11 cellular contexts compared by ENCODE assay signal in the genomic region with DNA sequence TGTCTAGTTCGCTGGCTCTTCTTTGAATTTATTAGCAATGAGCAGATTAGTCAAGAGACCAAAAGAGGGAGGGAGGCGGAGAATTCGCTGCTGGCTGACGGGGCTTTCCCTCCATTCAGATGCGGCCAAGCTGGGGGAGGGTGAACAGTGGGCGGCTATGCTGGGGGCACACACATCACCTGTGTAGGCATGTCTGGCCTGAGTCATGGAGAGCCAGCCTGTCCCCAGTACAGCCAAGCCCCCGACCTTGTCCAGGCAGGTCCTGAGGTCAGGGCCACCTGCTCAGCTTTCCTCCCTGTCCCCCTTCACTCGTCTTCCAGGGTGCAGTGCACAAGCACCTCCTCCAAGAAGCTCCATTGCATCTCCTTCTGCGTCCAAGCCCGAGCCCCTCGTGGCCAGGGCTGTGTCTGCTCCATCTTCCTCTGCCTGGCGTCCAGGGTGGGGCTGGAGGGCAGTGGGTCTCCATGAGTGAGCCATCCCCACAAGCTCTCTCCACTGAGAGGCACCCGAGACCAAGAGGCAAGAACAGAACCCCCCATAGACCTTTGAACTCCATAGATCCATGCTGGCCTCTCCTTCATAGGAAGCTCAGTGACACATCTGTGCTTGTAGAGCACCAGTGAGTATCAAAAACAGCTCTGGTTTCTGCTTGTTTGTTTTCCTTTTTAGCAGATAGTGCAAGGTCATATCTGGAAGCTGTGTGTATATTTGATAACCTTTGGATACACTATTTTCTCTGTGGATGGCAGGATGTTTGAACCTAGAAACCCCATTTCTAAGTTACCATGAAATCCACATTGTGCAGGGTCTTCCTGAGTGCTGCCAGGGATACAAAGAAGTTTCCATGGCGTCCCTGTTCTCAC. TPM values are rescaled to one million over a fixed set of nuclear protein-coding genes. Genes with fewer than 3 reads are reported as not detected.
A peak's percentile ranks its signal among the peaks of the same experiment; 100 is the strongest.
DNase-seq lines count a peak whose midpoint lies in the region; ATAC-seq, FAIRE-seq and TF ChIP-seq lines count a peak whose summit lies in the region.
"Had no signal": no experiment of that assay in that cellular context is flagged by ENCODE, and none has a peak within 500 bp of the region (broad histone marks: within the 10 kb centered on the region; RNA-seq: fewer than 3 reads in every experiment).

No MANE protein-coding gene starts in this region.

- intact Hi-C loops in lower lobe of right lung (cut with DNase I): no loop called here
- intact Hi-C loops in tibial artery (cut with DNase I; ENCODE audit: low total_unique reads): loop anchor here (5.0 kb wide), 1 partner anchor 1008 kb away; no protein-coding TSS in a partner anchor

- ATAC-seq in lower lobe of right lung (no peak), GM21515 (IDR thresholded peaks at IDR 0.05; ENCODE audit: unreplicated experiment) (no peak)
- ATAC-seq: stimulated activated naive CD8-positive, alpha-beta T cell treated with anti-CD3 and anti-CD28 coated beads, Interleukin-15, amount 100 ng/mL, for 72 hours had no signal

- no peak for FAIRE-seq in bronchial epithelial cell (lab: Jason Lieb, UNC)
- FAIRE-seq: H54 had no signal

- no peak overlapping the region for H3K4me3 ChIP-seq in KMS-11 (IDR thresholded peaks at IDR 0.05; ENCODE audit: insufficient read depth, low read depth, low read length)
- no peak overlapping the region for H3K4me3 ChIP-seq in bronchial epithelial cell (ENCODE audit: low read depth, low read length)
- no peak overlapping the region for H3K4me3 ChIP-seq in lower lobe of right lung
- H3K4me3 ChIP-seq in tibial artery: no peak overlapping the region

- peaks cover 54% of the 10 kb centered on the region for H3K4me1 ChIP-seq in KMS-11 (ENCODE audit: low read depth, poor library complexity, severe bottlenecking)
- H3K4me1 ChIP-seq in lower lobe of right lung: peaks cover 96% of the 10 kb centered on the region
- H3K4me1 ChIP-seq in tibial artery: peaks cover 11 to 87% (median 75%) of the 10 kb centered on the region in 4 donors

- TF ChIP-seq CTCF in KMS-11 (conservative IDR thresholded peaks at IDR 0.05; ENCODE audit: low read depth, low read length) (no peak), bronchial epithelial cell (IDR thresholded peaks at IDR 0.05; ENCODE audit: insufficient read depth, low read length, severe bottlenecking) (no peak), lower lobe of right lung (IDR thresholded peaks at IDR 0.05) (no peak), tibial artery (IDR thresholded peaks at IDR 0.05) (no peak)

- H3K27me3 ChIP-seq in KMS-11 (ENCODE audit: insufficient read depth, low read depth) (no peaks in the 10 kb centered on the region), bronchial epithelial cell (ENCODE audit: control insufficient read depth, insufficient read depth, low read length) (no peaks in the 10 kb centered on the region), lower lobe of right lung (ENCODE audit: low read depth) (no peaks in the 10 kb centered on the region), tibial artery (no peaks in the 10 kb centered on the region)

- H3K79me2 ChIP-seq in KMS-11 (ENCODE audit: insufficient read depth, low read depth): peaks cover 41% of the 10 kb centered on the region

- H4K20me1 ChIP-seq in KMS-11 (ENCODE audit: insufficient read depth): no peaks in the 10 kb centered on the region

- H3K27ac ChIP-seq in KMS-11: peak overlapping the region; percentile 39
- H3K27ac ChIP-seq in lower lobe of right lung: peak overlapping the region; percentile 70
- peak overlapping the region; percentile 90 to 96 for H3K27ac ChIP-seq in tibial artery

- H3K9me3 ChIP-seq in lower lobe of right lung: no peaks in the 10 kb centered on the region
- no peaks in the 10 kb centered on the region for H3K9me3 ChIP-seq in tibial artery

- H2AFZ ChIP-seq in KMS-11 (ENCODE audit: low read depth): no peak overlapping the region

- H3K9ac ChIP-seq in KMS-11: no peak overlapping the region

- peak overlapping the region; percentile 24; the same call in 1 of the 2 replicates for H3K4me2 ChIP-seq in KMS-11

- DNase-seq in bronchial epithelial cell (ENCODE audit: low read depth) (peak; percentile 80), lower lobe of right lung (no peak), tibial artery (peak; percentile 22 to 67), T-helper 9 cell (no peak), hepatic stellate cell (ENCODE audit: low spot score) (no peak), activated gamma-delta T cell (lab: John Stamatoyannopoulos, UW) (no peak)
- DNase-seq: SHP77; stimulated activated naive CD8-positive, alpha-beta T cell treated with anti-CD3 and anti-CD28 coated beads, Interleukin-15, amount 100 ng/mL, for 72 hours had no signal

- peaks cover 3% of the 10 kb centered on the region; the same call in 1 of the 2 replicates for H3K36me3 ChIP-seq in KMS-11 (ENCODE audit: insufficient read depth)
- H3K36me3 ChIP-seq in bronchial epithelial cell (ENCODE audit: control insufficient read depth, insufficient read depth, low read length): no peaks in the 10 kb centered on the region
- H3K36me3 ChIP-seq in lower lobe of right lung: peaks cover 33% of the 10 kb centered on the region
- peaks cover 7 to 33% (median 28%) of the 10 kb centered on the region in 3 donors for H3K36me3 ChIP-seq in tibial artery

RNA-seq across cellular contexts. Expression of gene DEPP1, which starts 1.9 kb away (rescaled TPM):
- total RNA-seq in bronchial epithelial cell: 0.26 and 1.0 TPM in 2 replicates
- total RNA-seq in lower lobe of right lung: 108 TPM

RNA-seq across cellular contexts. Expression of gene ZNF22, which starts 20.2 kb away (rescaled TPM):
- 4.6 and 9.2 TPM in 2 replicates for total RNA-seq in bronchial epithelial cell
- 22.1 TPM for total RNA-seq in lower lobe of right lung

RNA-seq across cellular contexts. Expression of gene RASSF4, which starts 20.9 kb away (rescaled TPM):
- total RNA-seq in bronchial epithelial cell: 0.26 and 0.51 TPM in 2 replicates
- 49.0 TPM for total RNA-seq in lower lobe of right lung

Comparison
In these comparisons a context has a peak if more than half of its experiments do, and no peak if none do; other contexts are left out.
1. H3K27ac ChIP-seq: peak in every context shown above with its lines; median percentile 93 in tibial artery; 70 in lower lobe of right lung; 39 in KMS-11.
2. DNase-seq: peak in bronchial epithelial cell (single experiment) and tibial artery (2 of 2); none in lower lobe of right lung (single experiment), T-helper 9 cell (single experiment), hepatic stellate cell (single experiment) and activated gamma-delta T cell (single experiment).
3. RNA of gene DEPP1, which starts 1.9 kb away (total RNA-seq): 108 TPM in lower lobe of right lung (single experiment); 0.26 to 1.0 TPM in bronchial epithelial cell; every median in the first group is over 10 times any median in the second.
4. RNA of gene RASSF4, which starts 20.9 kb away (total RNA-seq): 49.0 TPM in lower lobe of right lung (single experiment); 0.26 to 0.51 TPM in bronchial epithelial cell; every median in the first group is over 10 times any median in the second.